Comparison of ENCODE assay signal across 9 cellular contexts in the genomic region with DNA sequence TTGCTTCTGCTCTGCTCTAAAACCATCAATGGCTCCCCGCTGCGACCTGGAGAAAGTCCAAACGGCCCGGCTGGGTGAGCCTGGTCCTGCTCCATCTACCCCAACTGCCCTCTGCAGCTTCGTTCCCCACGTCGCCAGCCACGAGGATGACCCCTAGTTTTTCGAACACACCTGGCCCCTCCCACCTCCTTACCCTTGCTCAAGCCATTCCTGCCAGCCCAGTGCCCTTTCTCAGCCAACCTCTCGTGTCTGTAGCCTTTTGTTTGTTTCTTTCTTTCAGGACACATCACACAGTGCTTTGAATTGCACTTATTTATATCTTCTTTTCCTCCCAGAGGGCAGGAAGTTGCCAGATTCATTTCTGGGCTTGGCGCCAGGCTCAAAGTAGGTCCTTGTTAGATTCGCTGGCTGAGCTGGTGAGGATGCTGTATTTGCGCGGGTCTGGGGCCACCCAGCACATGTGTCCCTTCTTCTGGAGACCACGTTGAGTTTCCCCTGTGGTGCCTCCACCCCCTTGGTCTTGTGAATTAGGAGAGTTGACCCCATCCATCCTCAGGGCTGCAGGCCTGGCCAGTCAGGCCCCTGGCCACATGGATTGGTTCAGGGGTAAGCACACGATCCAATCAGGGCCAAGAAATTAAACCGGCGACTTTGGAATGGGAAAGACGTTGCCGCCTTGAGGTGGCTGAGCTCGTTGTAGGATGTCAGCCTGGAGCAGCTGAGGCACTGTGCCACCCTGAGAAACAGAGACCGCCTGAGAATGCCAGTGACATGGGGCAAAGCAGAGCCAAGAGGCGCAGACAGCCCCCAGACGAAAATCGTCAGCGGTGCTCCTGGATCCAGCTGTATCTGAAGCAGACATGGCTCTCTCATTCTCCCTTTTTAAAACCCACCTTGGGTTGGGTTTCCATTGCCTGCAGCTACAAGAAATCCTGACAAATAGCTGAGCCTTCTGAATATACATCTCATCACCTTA.
DNase-seq lines count a peak whose midpoint lies in the region; ATAC-seq and TF ChIP-seq lines count a peak whose summit lies in the region.
"Had no signal": no experiment of that assay in that cellular context is flagged by ENCODE, and none has a peak within 500 bp of the region (broad histone marks: within the 10 kb centered on the region; RNA-seq: fewer than 3 reads in every experiment).

No MANE protein-coding gene starts in this region.

- WGBS in thymus: 57% methylated on average over 26 of the region's 26 CpGs

- H3K4me3 ChIP-seq in breast epithelium (peak overlapping the region; percentile 14 to 42 (median 25)), thymus (ENCODE audit: low read length) (no peak overlapping the region)

- H3K36me3 ChIP-seq in breast epithelium: no peaks in the 10 kb centered on the region
- no peaks in the 10 kb centered on the region for H3K36me3 ChIP-seq in thymus (ENCODE audit: control insufficient read depth, insufficient read depth)

- H3K9me3 ChIP-seq in breast epithelium (no peaks in the 10 kb centered on the region), thymus (ENCODE audit: control insufficient read depth) (no peaks in the 10 kb centered on the region)

- no peak for TF ChIP-seq POLR2A in breast epithelium (IDR thresholded peaks at IDR 0.05)

- H3K27me3 ChIP-seq in breast epithelium (no peaks in the 10 kb centered on the region), thymus (ENCODE audit: control insufficient read depth, insufficient read depth) (no peaks in the 10 kb centered on the region)

- intact Hi-C loops in breast epithelium (cut with DNase I; ENCODE audit: low total_unique reads): no loop called here

- ATAC-seq in left lobe of liver: peak; percentile 62
- no peak for ATAC-seq in HG02571 (IDR thresholded peaks at IDR 0.05; ENCODE audit: unreplicated experiment)
- ATAC-seq in HG03520 (IDR thresholded peaks at IDR 0.05; ENCODE audit: unreplicated experiment): no peak
- no peak for ATAC-seq in GM19397 (IDR thresholded peaks at IDR 0.05; ENCODE audit: unreplicated experiment)

- DNase-seq in GF-D8 (lab: John Stamatoyannopoulos, UW): peak; percentile 46
- peak; percentile 36 for DNase-seq in NCI-H2227 treated with DMSO at 0.1 percent for 48 hours (lab: John Stamatoyannopoulos, UW)
- DNase-seq in breast epithelium (ENCODE audit: low spot score in 2 of 2): peak; percentile 82 to 93
- DNase-seq in left lobe of liver (ENCODE audit: low spot score): peak; percentile 75

- peaks cover 8 to 40% of the 10 kb centered on the region in 2 donors for H3K4me1 ChIP-seq in breast epithelium
- H3K4me1 ChIP-seq in thymus (ENCODE audit: control insufficient read depth, insufficient read depth, low read length): no peaks in the 10 kb centered on the region

- no peak for TF ChIP-seq CTCF in breast epithelium (IDR thresholded peaks at IDR 0.05)

- H3K27ac ChIP-seq in breast epithelium (peak overlapping the region; percentile 86 to 89), thymus (ENCODE audit: low read depth) (peak overlapping the region; percentile 25)
- H3K27ac ChIP-seq: KMS-11 had no signal

Comparison
In these comparisons a context has a peak if more than half of its experiments do, and no peak if none do; other contexts are left out.
1. DNase-seq: peak in every context shown above with its lines; median percentile 88 in breast epithelium; 75 in left lobe of liver; 46 in GF-D8; 36 in NCI-H2227 treated with DMSO at 0.1 percent for 48 hours.